In genomic region chr3:22627993-22628499, GRCh38 we compare ENCODE assay signal across 33 cellular contexts.
"Had no signal": no experiment of that assay in that cellular context is flagged by ENCODE, and none has a peak within 500 bp of the region (broad histone marks: within the 10 kb centered on the region; RNA-seq: fewer than 3 reads in every experiment).

No MANE protein-coding gene starts in this region.

- H3K27ac Mint-ChIP-seq: activated CD4-positive, alpha-beta memory T cell treated with anti-CD3 and anti-CD28 coated beads, Interleukin-2, amount 10 ng/mL, durations not matched to agents 7 days and 5 days; activated CD4-positive, alpha-beta T cell treated with anti-CD3 and anti-CD28 coated beads for 36 hours; activated CD4-positive, alpha-beta T cell treated with anti-CD3 and anti-CD28 coated beads, Interleukin-2, amount 10 ng/mL, durations not matched to agents 24 days and 14 days; activated naive CD4-positive, alpha-beta T cell treated with anti-CD3 and anti-CD28 coated beads, Interleukin-2, amount 10 ng/mL, durations not matched to agents 7 days and 5 days; activated naive CD4-positive, alpha-beta T cell treated with anti-CD3 and anti-CD28 coated beads, Interleukin-2, amount 50 U/mL, for 72 hours; activated naive CD8-positive, alpha-beta T cell treated with anti-CD3 and anti-CD28 coated beads, Interleukin-2, amount 10 ng/mL, durations not matched to agents 7 days and 5 days; activated T-cell treated with anti-CD3 and anti-CD28 coated beads, Interleukin-2, amount 50 U/mL, for 24 hours; activated T-cell treated with anti-CD3 and anti-CD28 coated beads, Interleukin-2, amount 50 U/mL, for 72 hours; brain; T-cell; T-helper 1 cell treated with Interleukin-12 subunit alpha and Interleukin-12 subunit beta and Interleukin-4 antibody, amounts not matched to agents 30 μg/mL and 1 μg/mL, for 36 hours had no signal

- H3K4me1 ChIP-seq: ascending aorta, breast epithelium, colonic mucosa, esophagus squamous epithelium had no signal

- H3K4me3 Mint-ChIP-seq: activated CD4-positive, alpha-beta memory T cell treated with anti-CD3 and anti-CD28 coated beads, Interleukin-2, amount 10 ng/mL, durations not matched to agents 7 days and 5 days; activated CD4-positive, alpha-beta T cell treated with anti-CD3 and anti-CD28 coated beads for 36 hours; activated CD4-positive, alpha-beta T cell treated with anti-CD3 and anti-CD28 coated beads, Interleukin-2, amount 10 ng/mL, durations not matched to agents 24 days and 14 days; activated naive CD4-positive, alpha-beta T cell treated with anti-CD3 and anti-CD28 coated beads, Interleukin-2, amount 10 ng/mL, durations not matched to agents 7 days and 5 days; activated naive CD8-positive, alpha-beta T cell treated with anti-CD3 and anti-CD28 coated beads, Interleukin-2, amount 10 ng/mL, durations not matched to agents 7 days and 5 days; activated T-cell treated with anti-CD3 and anti-CD28 coated beads, Interleukin-2, amount 50 U/mL, for 24 hours; activated T-cell treated with anti-CD3 and anti-CD28 coated beads, Interleukin-2, amount 50 U/mL, for 72 hours; brain; T-cell; T-helper 1 cell treated with Interleukin-12 subunit alpha and Interleukin-12 subunit beta and Interleukin-4 antibody, amounts not matched to agents 30 μg/mL and 1 μg/mL, for 36 hours had no signal

- H3K27ac ChIP-seq: ascending aorta, breast epithelium, cardiac muscle cell, colonic mucosa, epithelial cell of prostate, esophagus squamous epithelium, WERI-Rb-1 had no signal

- FAIRE-seq: endometrium, endothelial cell of umbilical vein had no signal

- H3K36me3 ChIP-seq: ascending aorta, breast epithelium, cardiac muscle cell, colonic mucosa, esophagus squamous epithelium, WERI-Rb-1 had no signal

- H3K9me3 Mint-ChIP-seq: activated CD4-positive, alpha-beta T cell treated with anti-CD3 and anti-CD28 coated beads, Interleukin-2, amount 10 ng/mL, durations not matched to agents 24 days and 14 days; T-helper 1 cell treated with Interleukin-12 subunit alpha and Interleukin-12 subunit beta and Interleukin-4 antibody, amounts not matched to agents 30 μg/mL and 1 μg/mL, for 36 hours had no signal

- DNase-seq: activated CD4-positive, alpha-beta memory T cell treated with anti-CD3 and anti-CD28 coated beads, Interleukin-2, amount 10 ng/mL, durations not matched to agents 7 days and 5 days; activated CD4-positive, alpha-beta T cell treated with anti-CD3 and anti-CD28 coated beads for 36 hours; activated CD4-positive, alpha-beta T cell treated with anti-CD3 and anti-CD28 coated beads, Interleukin-2, amount 10 ng/mL, durations not matched to agents 24 days and 14 days; activated CD4-positive, alpha-beta T cell treated with anti-CD3 and anti-CD28 coated beads, Interleukin-2, amount 50 U/mL, for 4 hours; activated CD4-positive, CD25-positive, alpha-beta regulatory T cell; activated CD4-positive, CD25-positive, alpha-beta regulatory T cell treated with anti-CD3 and anti-CD28 coated beads, Interleukin-2, amount 50 U/mL, for 72 hours; activated CD8-positive, alpha-beta memory T cell treated with anti-CD3 and anti-CD28 coated beads, Interleukin-2, amount 50 U/mL, for 48 hours; activated gamma-delta T cell; activated naive CD4-positive, alpha-beta T cell; activated naive CD4-positive, alpha-beta T cell treated with anti-CD3 and anti-CD28 coated beads, Interleukin-2, amount 10 ng/mL, durations not matched to agents 7 days and 5 days; activated naive CD8-positive, alpha-beta T cell treated with anti-CD3 and anti-CD28 coated beads, Interleukin-2, amount 10 ng/mL, durations not matched to agents 7 days and 5 days; activated T-cell treated with anti-CD3 and anti-CD28 coated beads for 4 hours; activated T-cell treated with anti-CD3 and anti-CD28 coated beads, Interleukin-2, amount 50 U/mL, for 24 hours; activated T-cell treated with anti-CD3 and anti-CD28 coated beads, Interleukin-2, amount 50 U/mL, for 72 hours; central memory CD4-positive, alpha-beta T cell; cerebellar nuclear complex; colonic mucosa; effector CD8-positive, alpha-beta T cell; esophagus squamous epithelium; foreskin melanocyte; SW 1271; T-cell; T-helper 9 cell; WERI-Rb-1 had no signal

- H3K4me3 ChIP-seq: ascending aorta, breast epithelium, cardiac muscle cell, colonic mucosa, esophagus squamous epithelium had no signal

- ATAC-seq: activated CD4-positive, alpha-beta T cell treated with anti-CD3 and anti-CD28 coated beads for 36 hours; activated naive CD4-positive, alpha-beta T cell treated with anti-CD3 and anti-CD28 coated beads, Interleukin-2, amount 50 U/mL, for 72 hours; activated T-cell treated with anti-CD3 and anti-CD28 coated beads, Interleukin-2, amount 50 U/mL, for 72 hours; T-cell had no signal

- H3K36me3 Mint-ChIP-seq: activated naive CD4-positive, alpha-beta T cell treated with anti-CD3 and anti-CD28 coated beads, Interleukin-2, amount 10 ng/mL, durations not matched to agents 7 days and 5 days; activated naive CD4-positive, alpha-beta T cell treated with anti-CD3 and anti-CD28 coated beads, Interleukin-2, amount 50 U/mL, for 72 hours; activated naive CD8-positive, alpha-beta T cell treated with anti-CD3 and anti-CD28 coated beads, Interleukin-2, amount 10 ng/mL, durations not matched to agents 7 days and 5 days; brain; T-cell had no signal

- H3K27me3 ChIP-seq: ascending aorta, breast epithelium, cardiac muscle cell, colonic mucosa, esophagus squamous epithelium had no signal

- H3K27me3 Mint-ChIP-seq: activated CD4-positive, alpha-beta memory T cell treated with anti-CD3 and anti-CD28 coated beads, Interleukin-2, amount 10 ng/mL, durations not matched to agents 7 days and 5 days; activated CD4-positive, alpha-beta T cell treated with anti-CD3 and anti-CD28 coated beads for 36 hours; activated CD4-positive, alpha-beta T cell treated with anti-CD3 and anti-CD28 coated beads, Interleukin-2, amount 10 ng/mL, durations not matched to agents 24 days and 14 days; activated naive CD4-positive, alpha-beta T cell treated with anti-CD3 and anti-CD28 coated beads, Interleukin-2, amount 10 ng/mL, durations not matched to agents 7 days and 5 days; activated naive CD8-positive, alpha-beta T cell treated with anti-CD3 and anti-CD28 coated beads, Interleukin-2, amount 10 ng/mL, durations not matched to agents 7 days and 5 days; activated T-cell treated with anti-CD3 and anti-CD28 coated beads, Interleukin-2, amount 50 U/mL, for 24 hours; T-cell had no signal

- H3K4me1 Mint-ChIP-seq: activated CD4-positive, alpha-beta memory T cell treated with anti-CD3 and anti-CD28 coated beads, Interleukin-2, amount 10 ng/mL, durations not matched to agents 7 days and 5 days; activated CD4-positive, alpha-beta T cell treated with anti-CD3 and anti-CD28 coated beads for 36 hours; activated CD4-positive, alpha-beta T cell treated with anti-CD3 and anti-CD28 coated beads, Interleukin-2, amount 10 ng/mL, durations not matched to agents 24 days and 14 days; activated naive CD4-positive, alpha-beta T cell treated with anti-CD3 and anti-CD28 coated beads, Interleukin-2, amount 10 ng/mL, durations not matched to agents 7 days and 5 days; activated naive CD8-positive, alpha-beta T cell treated with anti-CD3 and anti-CD28 coated beads, Interleukin-2, amount 10 ng/mL, durations not matched to agents 7 days and 5 days; T-cell had no signal

- H3K9me3 ChIP-seq: ascending aorta, colonic mucosa, esophagus squamous epithelium had no signal
